In the genomic region with DNA sequence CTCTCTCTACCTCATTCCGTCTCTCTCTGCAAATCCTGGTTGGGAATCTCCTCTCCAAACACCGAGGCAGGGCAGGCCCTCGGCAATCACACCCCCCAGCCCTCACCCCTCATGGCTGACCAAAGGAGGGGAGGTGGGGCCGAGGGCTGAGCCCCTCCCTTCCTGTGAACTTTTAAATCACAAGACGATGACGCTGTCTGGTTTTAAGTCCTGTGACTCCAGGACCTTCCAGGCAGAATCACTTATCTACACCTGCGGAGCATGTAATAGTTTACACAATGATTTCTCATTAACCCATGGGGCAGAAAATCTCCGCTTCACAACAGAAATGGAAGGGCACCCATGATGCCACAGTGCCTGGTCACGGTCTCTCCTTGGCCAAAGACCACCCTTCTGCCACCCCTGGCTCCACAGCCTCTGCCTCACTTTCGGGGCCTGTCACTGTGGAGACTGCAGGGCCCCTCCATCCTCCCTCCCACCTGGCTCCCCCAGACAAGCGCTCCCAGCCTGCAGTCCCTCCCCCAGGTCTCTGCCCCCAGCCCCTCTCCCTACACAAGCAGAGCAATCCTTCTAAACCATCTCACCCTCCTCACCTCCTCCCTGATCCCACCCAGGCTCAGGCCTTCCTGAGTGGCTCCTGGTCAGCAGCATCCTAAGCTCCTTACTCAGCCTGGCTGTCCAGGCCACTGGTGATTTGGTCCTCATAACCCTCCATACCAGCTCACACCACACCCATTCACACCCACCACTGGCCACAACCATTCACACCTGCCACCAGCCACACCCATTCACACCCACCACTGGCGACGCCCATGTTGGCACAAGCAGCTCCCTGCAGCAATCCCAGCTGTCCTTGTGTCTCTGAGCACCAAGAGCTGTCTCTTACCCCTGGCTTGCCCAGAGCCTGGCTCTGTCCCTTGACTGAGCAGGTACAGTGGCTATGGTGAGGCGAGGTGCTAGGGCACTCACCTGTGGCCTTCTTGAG, we compare ENCODE assay signal across 15 cellular contexts. TPM values are rescaled to one million over a fixed set of nuclear protein-coding genes. Genes with fewer than 3 reads are reported as not detected.
DNase-seq lines count a peak whose midpoint lies in the region; ATAC-seq, FAIRE-seq and TF ChIP-seq lines count a peak whose summit lies in the region.
"Had no signal": no experiment of that assay in that cellular context is flagged by ENCODE, and none has a peak within 500 bp of the region (broad histone marks: within the 10 kb centered on the region; RNA-seq: fewer than 3 reads in every experiment).

No MANE protein-coding gene starts in this region.

- no peak overlapping the region for H3K9ac ChIP-seq in kidney (ENCODE audit: low read length in 2 of 2)

- H3K27ac Mint-ChIP-seq in immature natural killer cell, result peak overlapping the region; percentile 72 to 83 (median 77)
- no peak overlapping the region for H3K27ac Mint-ChIP-seq in chondrocyte (ENCODE audit: unreplicated experiment)

- H3K4me3 ChIP-seq in pancreas (no peak overlapping the region), kidney (ENCODE audit: low read length in 2 of 2) (no peak overlapping the region)

- TF ChIP-seq CTCF in pancreas (IDR thresholded peaks at IDR 0.05) (no peak), kidney (IDR thresholded peaks at IDR 0.05; ENCODE audit: borderline replicate concordance, extremely low read depth, insufficient read depth) (no peak), chondrocyte (IDR thresholded peaks at IDR 0.05) (no peak)

- H3K9me3 Mint-ChIP-seq in immature natural killer cell, result no peaks in the 10 kb centered on the region
- no peaks in the 10 kb centered on the region for H3K9me3 Mint-ChIP-seq in chondrocyte (ENCODE audit: low read depth)

- H3K36me3 ChIP-seq in pancreas (peaks cover 0 to 23% (median 12%) of the 10 kb centered on the region in 3 donors), kidney (ENCODE audit: control insufficient read depth in 1 of 2, insufficient read depth in 2 of 2, low read length in 2 of 2) (peaks cover 16 to 49% of the 10 kb centered on the region in 2 donors)

- H3K36me3 Mint-ChIP-seq in immature natural killer cell (peaks cover 0 to 28% (median 15%) of the 10 kb centered on the region in 3 donors), chondrocyte (ENCODE audit: low read depth) (peaks cover 29% of the 10 kb centered on the region)

- FAIRE-seq in pancreas (lab: Jason Lieb, UNC) (no peak), kidney (lab: Jason Lieb, UNC) (no peak)
- FAIRE-seq: RCC 7860 had no signal

- intact Hi-C loops in pancreas (cut with DNase I), result no loop called here
- intact Hi-C loops in kidney (cut with DNase I), result no loop called here

- H3K4me1 Mint-ChIP-seq in immature natural killer cell (peaks cover 49 to 50% of the 10 kb centered on the region in 2 donors), chondrocyte (ENCODE audit: low read depth) (peaks cover 4% of the 10 kb centered on the region)

- peak; percentile 53 for DNase-seq in DMS53 (lab: John Stamatoyannopoulos, UW)
- no peak for DNase-seq in DMS53 treated with DMSO at 0.1 percent for 48 hours (lab: John Stamatoyannopoulos, UW; ENCODE audit: unreplicated experiment)
- DNase-seq in LoVo (ENCODE audit: low spot score), result peak; percentile 1
- DNase-seq in immature natural killer cell, result no peak
- peak; percentile 74 to 91 (median 84) for DNase-seq in pancreas
- DNase-seq in kidney, result no peak
- DNase-seq in HCEC 1CT, result no peak
- no peak for DNase-seq in chondrocyte (ENCODE audit: low spot score)
- DNase-seq: activated CD8-positive, alpha-beta memory T cell treated with anti-CD3 and anti-CD28 coated beads for 24 hours; DMS 273 treated with DMSO at 0.1 percent for 48 hours; IMR-90; NCI-H1092 treated with DMSO at 0.1 percent for 48 hours; T1000 had no signal

- peaks cover 2 to 7% (median 3%) of the 10 kb centered on the region in 3 donors for H3K27me3 Mint-ChIP-seq in immature natural killer cell (ENCODE audit: low read depth in 3 of 3)
- no peaks in the 10 kb centered on the region for H3K27me3 Mint-ChIP-seq in chondrocyte (ENCODE audit: low read depth)

- H3K27ac ChIP-seq in pancreas, result peak overlapping the region; percentile 79 to 96 (median 88)
- peak overlapping the region in 1 of 2 donors; percentile 79 for H3K27ac ChIP-seq in kidney (ENCODE audit: low read depth in 2 of 2, low read length in 2 of 2)
- H3K27ac ChIP-seq: 22Rv1 had no signal

- peak overlapping the region; percentile 34 to 60 (median 34) for H3K4me3 Mint-ChIP-seq in immature natural killer cell
- no peak overlapping the region for H3K4me3 Mint-ChIP-seq in chondrocyte (ENCODE audit: unreplicated experiment)

- WGBS in pancreas, 2 donors, result 19 to 25% methylated on average over 14 of the region's 14 CpGs

- ATAC-seq in pancreas, result peak; percentile 72 to 81 (median 77)

- peaks cover 58 to 69% (median 62%) of the 10 kb centered on the region in 3 donors for H3K4me1 ChIP-seq in pancreas
- peaks cover 9 to 13% of the 10 kb centered on the region in 2 donors for H3K4me1 ChIP-seq in kidney (ENCODE audit: control insufficient read depth in 1 of 2, insufficient read depth in 1 of 2, low read depth in 1 of 2, low read length in 2 of 2)

- H3K27me3 ChIP-seq in pancreas, result no peaks in the 10 kb centered on the region

- H3K9me3 ChIP-seq in pancreas (no peaks in the 10 kb centered on the region), kidney (ENCODE audit: control insufficient read depth in 1 of 2, low read length in 2 of 2) (no peaks in the 10 kb centered on the region)

RNA-seq across cellular contexts. Expression of gene ARFGAP3, which starts 30.7 kb away (rescaled TPM):
- polyA plus RNA-seq in immature natural killer cell (10 to 100 TPM; 58.3 to 63.7 (median 60.6) TPM), pancreas (10 to 100 TPM; 39.1 to 45.4 TPM), kidney (ENCODE audit: insufficient read depth, low read depth, low replicate concordance) (29.9 TPM)
- total RNA-seq in pancreas (10 to 100 TPM; 54.8 to 75.3 (median 62.1) TPM), kidney (97.3 TPM), chondrocyte (79.6 to 88.1 TPM (median 80.8 TPM) in 3 replicates)

Comparison
In these comparisons a context has a peak if more than half of its experiments do, and no peak if none do; other contexts are left out.
1. DNase-seq: peak in DMS53 (single experiment), LoVo (single experiment) and pancreas (6 of 6); none in DMS53 treated with DMSO at 0.1 percent for 48 hours (single experiment), immature natural killer cell (0 of 3), kidney (single experiment), HCEC 1CT (single experiment) and chondrocyte (single experiment).